ENCODE assay signal across 1 cellular context in genomic region chr6:50815436-50816114, GRCh38.
TF ChIP-seq lines count a peak whose summit lies in the region.

No MANE protein-coding gene starts in this region.

TF ChIP-seq in HepG2, 621 proteins besides CTCF, POLR2A, EP300 and RAD21 (continued from another document):
- TF ChIP-seq ZNF407 (CRISPR knock-in tag; IDR thresholded peaks at IDR 0.05; ENCODE audit: not compliant biosample characterization) (no peak), STAG1 (CRISPR knock-in tag; IDR thresholded peaks at IDR 0.05) (peak; percentile 15; the same call in 1 of the 2 replicates), ATF4 (CRISPR knock-in tag; IDR thresholded peaks at IDR 0.05) (0 out of 4 replicates have a peak, but pooled peaks of 1 of the 2 experiments have one; percentile 26), CEBPG (CRISPR knock-in tag; IDR thresholded peaks at IDR 0.05) (no peak)
TF ChIP-seq in HepG2: peak in this region for 4.
